17 cellular contexts compared by ENCODE assay signal in genomic region chr4:20687894-20688293, GRCh38. TPM values are rescaled to one million over a fixed set of nuclear protein-coding genes. Genes with fewer than 3 reads are reported as not detected.
DNase-seq lines count a peak whose midpoint lies in the region; ATAC-seq, FAIRE-seq and TF ChIP-seq lines count a peak whose summit lies in the region.
"Had no signal": no experiment of that assay in that cellular context is flagged by ENCODE, and none has a peak within 500 bp of the region (broad histone marks: within the 10 kb centered on the region; RNA-seq: fewer than 3 reads in every experiment).

No MANE protein-coding gene starts in this region.

- H3K4me3 Mint-ChIP-seq in osteocyte (ENCODE audit: unreplicated experiment), result no peak overlapping the region
- no peak overlapping the region for H3K4me3 Mint-ChIP-seq in activated T-cell treated with anti-CD3 and anti-CD28 coated beads, Interleukin-2, amount 50 U/mL, for 4 hours
- H3K4me3 Mint-ChIP-seq: activated CD8-positive, alpha-beta T cell treated with anti-CD3 and anti-CD28 coated beads for 36 hours had no signal

- H3K9me1 ChIP-seq in keratinocyte (ENCODE audit: control insufficient read depth, extremely low read depth, insufficient read depth, low read length), result no peaks in the 10 kb centered on the region

- no peak overlapping the region for H3K9ac ChIP-seq in keratinocyte (ENCODE audit: control insufficient read depth, extremely low read depth, insufficient read depth, low read length)
- H3K9ac ChIP-seq: parathyroid adenoma had no signal

- H3K27ac ChIP-seq in AG04450 (ENCODE audit: low read depth, low read length) (no peak overlapping the region), keratinocyte (ENCODE audit: control insufficient read depth, insufficient read depth, low read length) (no peak overlapping the region)
- H3K27ac ChIP-seq: cardiac muscle cell, parathyroid adenoma, tibial nerve had no signal

- H3K27ac Mint-ChIP-seq in osteocyte (ENCODE audit: unreplicated experiment), result no peak overlapping the region
- H3K27ac Mint-ChIP-seq: activated CD8-positive, alpha-beta T cell treated with anti-CD3 and anti-CD28 coated beads for 36 hours had no signal

- H3K4me3 ChIP-seq in AG04450 (ENCODE audit: low read depth, low read length), result no peak overlapping the region
- no peak overlapping the region for H3K4me3 ChIP-seq in astrocyte of the spinal cord (ENCODE audit: low read depth, low read length)
- no peak overlapping the region for H3K4me3 ChIP-seq in keratinocyte (ENCODE audit: control insufficient read depth in 2 of 3, extremely low read depth in 1 of 3, insufficient read depth in 2 of 3, low read depth in 1 of 3, low read length in 3 of 3)
- H3K4me3 ChIP-seq: cardiac muscle cell, tibial nerve had no signal

- POLR2A ChIA-PET in AG04450 (lab: Yijun Ruan, JAX), result interaction anchor here (0.7 kb wide), 1 partner anchor 11 kb away, joined by 5 read pairs; no protein-coding TSS in a partner anchor

- no peak overlapping the region for H2AFZ ChIP-seq in keratinocyte (ENCODE audit: control insufficient read depth, low read length)
- H2AFZ ChIP-seq: parathyroid adenoma had no signal

- peaks cover 64% of the 10 kb centered on the region for H3K27me3 Mint-ChIP-seq in osteocyte (ENCODE audit: unreplicated experiment)
- peaks cover 3% of the 10 kb centered on the region for H3K27me3 Mint-ChIP-seq in activated T-cell treated with anti-CD3 and anti-CD28 coated beads, Interleukin-2, amount 50 U/mL, for 4 hours (ENCODE audit: low read depth)

- DNase-seq in AG04450 (ENCODE audit: low read depth, low spot score) (peak; percentile 33), HS-27A (ENCODE audit: low read depth) (peak; percentile 24), astrocyte of the spinal cord (ENCODE audit: low read depth, low spot score) (peak; percentile 82), keratinocyte (ENCODE audit: low read depth, low spot score) (peak; percentile 4), osteocyte (ENCODE audit: extremely low spot score, unreplicated experiment) (no peak)
- no peak for DNase-seq in activated T-cell treated with anti-CD3 and anti-CD28 coated beads, Interleukin-2, amount 50 U/mL, for 4 hours
- DNase-seq: activated CD8-positive, alpha-beta T cell treated with anti-CD3 and anti-CD28 coated beads for 36 hours; activated gamma-delta T cell; KBM-7; NCI-H187; NCI-H774 had no signal

- dilution Hi-C loops in keratinocyte (cut with MboI; ENCODE audit: extremely low pct_ligation_motif_present, low sequenced_read_pairs), result no loop called here

- ATAC-seq in activated T-cell treated with anti-CD3 and anti-CD28 coated beads, Interleukin-2, amount 50 U/mL, for 4 hours, result no peak
- no peak for ATAC-seq in GM18870 (IDR thresholded peaks at IDR 0.05; ENCODE audit: unreplicated experiment)
- ATAC-seq in HG03196 (IDR thresholded peaks at IDR 0.05; ENCODE audit: unreplicated experiment), result no peak
- ATAC-seq: activated CD8-positive, alpha-beta T cell treated with anti-CD3 and anti-CD28 coated beads for 36 hours had no signal

- no peak overlapping the region for H3K4me2 ChIP-seq in keratinocyte (ENCODE audit: control insufficient read depth, extremely low read depth, insufficient read depth, low read depth, low read length)

- H3K27me3 ChIP-seq in AG04450 (ENCODE audit: control insufficient read depth, insufficient read depth, low read length) (peaks cover 5% of the 10 kb centered on the region), keratinocyte (ENCODE audit: control insufficient read depth, extremely low read depth, insufficient read depth, low read length) (peaks cover 2% of the 10 kb centered on the region)
- H3K27me3 ChIP-seq: cardiac muscle cell, tibial nerve had no signal

- in situ Hi-C loops in astrocyte of the spinal cord (cut with HindIII; ENCODE audit: low sequenced_read_pairs), result no loop called here

- no peaks in the 10 kb centered on the region for H3K36me3 ChIP-seq in keratinocyte (ENCODE audit: control insufficient read depth in 2 of 2, extremely low read depth in 1 of 2, insufficient read depth in 2 of 2, low read length in 2 of 2)
- H3K36me3 ChIP-seq: cardiac muscle cell, tibial nerve had no signal

- CTCF ChIA-PET in AG04450 (lab: Charles Lee), result interaction anchor here (0.5 to 1.7 kb wide), 6 partner anchors 17 to 389 kb away, joined by 3 to 5 read pairs (median 4); no protein-coding TSS in a partner anchor

- H3K36me3 Mint-ChIP-seq in osteocyte (ENCODE audit: unreplicated experiment), result no peaks in the 10 kb centered on the region
- no peaks in the 10 kb centered on the region for H3K36me3 Mint-ChIP-seq in activated T-cell treated with anti-CD3 and anti-CD28 coated beads, Interleukin-2, amount 50 U/mL, for 4 hours (ENCODE audit: insufficient read depth)

- no peaks in the 10 kb centered on the region for H4K20me1 ChIP-seq in keratinocyte (ENCODE audit: control insufficient read depth, extremely low read depth, insufficient read depth, low read length)

- peak; percentile 66 for FAIRE-seq in keratinocyte (lab: Jason Lieb, UNC)
- FAIRE-seq: endothelial cell of umbilical vein had no signal

- H3K9me3 Mint-ChIP-seq in osteocyte (ENCODE audit: unreplicated experiment), result no peaks in the 10 kb centered on the region
- no peaks in the 10 kb centered on the region for H3K9me3 Mint-ChIP-seq in activated T-cell treated with anti-CD3 and anti-CD28 coated beads, Interleukin-2, amount 50 U/mL, for 4 hours
- H3K9me3 Mint-ChIP-seq: activated CD8-positive, alpha-beta T cell treated with anti-CD3 and anti-CD28 coated beads for 36 hours had no signal

- H3K4me1 ChIP-seq in keratinocyte (ENCODE audit: control insufficient read depth, extremely low read depth, insufficient read depth, low read length), result no peaks in the 10 kb centered on the region
- H3K4me1 ChIP-seq: parathyroid adenoma had no signal

- no peaks in the 10 kb centered on the region for H3K79me2 ChIP-seq in keratinocyte (ENCODE audit: control insufficient read depth, insufficient read depth, low read length)
- H3K79me2 ChIP-seq: parathyroid adenoma had no signal

- H3K4me1 Mint-ChIP-seq in osteocyte (ENCODE audit: unreplicated experiment), result no peaks in the 10 kb centered on the region
- H3K4me1 Mint-ChIP-seq in activated T-cell treated with anti-CD3 and anti-CD28 coated beads, Interleukin-2, amount 50 U/mL, for 4 hours (ENCODE audit: low read depth), result no peaks in the 10 kb centered on the region

- TF ChIP-seq CTCF in AG04450 (IDR thresholded peaks at IDR 0.05; ENCODE audit: low read depth, low read length) (no peak), astrocyte of the spinal cord (IDR thresholded peaks at IDR 0.05; ENCODE audit: low read depth, low read length) (no peak), keratinocyte (optimal IDR thresholded peaks at IDR 0.05 in 1 of 3, IDR thresholded peaks at IDR 0.05 in 1 of 3, conservative IDR thresholded peaks at IDR 0.05 in 1 of 3; ENCODE audit: extremely low read depth in 1 of 3, insufficient read depth in 2 of 3, low read length in 3 of 3) (no peak), osteocyte (IDR thresholded peaks at IDR 0.05) (no peak)

- no peaks in the 10 kb centered on the region for H3K9me3 ChIP-seq in AG04450 (ENCODE audit: control insufficient read depth, insufficient read depth, low read length)
- no peaks in the 10 kb centered on the region for H3K9me3 ChIP-seq in keratinocyte (ENCODE audit: control insufficient read depth, low read depth, low read length)
- H3K9me3 ChIP-seq: tibial nerve had no signal

RNA-seq across cellular contexts. Expression of gene PACRGL, which starts 12.4 kb away (rescaled TPM):
- polyA plus RNA-seq in AG04450 (2011; rRNA removed) (10.8 and 15.2 TPM in 2 replicates), keratinocyte (11.3 to 18.2 TPM (median 12.0 TPM) in 3 replicates)
- polyA minus RNA-seq in AG04450 (2011; rRNA and poly(A)+ RNA removed), result 4.8 and 9.0 TPM in 2 replicates
- polyA plus RNA-seq in keratinocyte (2011; ENCODE audit: low read depth), result 9.3 TPM
- polyA plus RNA-seq in keratinocyte (2011; cell fraction: cytosol; rRNA removed), result 8.1 and 14.3 TPM in 2 replicates
- polyA plus RNA-seq in keratinocyte (2011; cell fraction: nucleus; rRNA removed), result 17.6 and 21.1 TPM in 2 replicates
- 10.1 and 10.9 TPM in 2 replicates for polyA plus RNA-seq in keratinocyte (2012; ENCODE audit: low replicate concordance)
- polyA minus RNA-seq in keratinocyte, result 3.8 to 11.9 TPM (median 5.2 TPM) in 3 replicates
- 14.2 TPM for polyA minus RNA-seq in keratinocyte (2011; cell fraction: cytosol; rRNA and poly(A)+ RNA removed)
- polyA minus RNA-seq in keratinocyte (2011; cell fraction: nucleus; rRNA and poly(A)+ RNA removed), result 11.4 and 16.9 TPM in 2 replicates
- total RNA-seq in osteocyte, result 16.7 and 19.0 TPM in 2 replicates
- 10 to 100 TPM; 12.7 to 16.0 (median 16.0) TPM for total RNA-seq in activated T-cell treated with anti-CD3 and anti-CD28 coated beads, Interleukin-2, amount 50 U/mL, for 4 hours

Comparison
In these comparisons a context has a peak if more than half of its experiments do, and no peak if none do; other contexts are left out.
1. DNase-seq: peak in AG04450 (single experiment), HS-27A (single experiment), astrocyte of the spinal cord (single experiment) and keratinocyte (single experiment); none in osteocyte (single experiment) and activated T-cell treated with anti-CD3 and anti-CD28 coated beads, Interleukin-2, amount 50 U/mL, for 4 hours (single experiment).